Comparison of ENCODE assay signal across 8 cellular contexts in the genomic region with DNA sequence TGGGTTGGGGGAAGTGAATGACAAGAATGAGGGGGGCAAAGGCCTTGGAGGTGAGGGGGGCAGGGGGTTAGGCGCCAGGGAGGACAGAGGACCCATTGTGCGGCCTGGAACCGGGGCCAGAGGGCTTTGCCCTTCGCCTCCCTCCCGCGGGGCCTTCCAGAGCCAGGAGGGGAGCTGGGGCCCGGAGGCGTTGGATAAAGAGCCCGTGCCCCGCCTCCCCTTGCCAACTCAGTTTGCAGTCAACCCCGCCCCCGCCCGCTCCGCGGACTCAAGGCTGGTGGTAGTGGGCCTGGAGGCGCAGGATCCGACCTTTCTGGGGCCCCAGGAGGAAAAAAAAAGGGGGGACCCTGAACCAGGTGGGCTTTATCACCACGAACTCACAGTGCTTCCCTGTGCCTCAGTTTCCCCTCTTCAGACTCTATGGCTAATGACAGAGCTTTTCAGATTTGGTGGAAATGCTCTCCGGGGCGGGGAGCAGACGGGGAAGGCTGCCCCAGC. TPM values are rescaled to one million over a fixed set of nuclear protein-coding genes. Genes with fewer than 3 reads are reported as not detected.
DNase-seq lines count a peak whose midpoint lies in the region; ATAC-seq and TF ChIP-seq lines count a peak whose summit lies in the region.

No MANE protein-coding gene starts in this region.

- intact Hi-C loops in activated B cell treated with CpG ODN at 0.5 μM for 24 hours (cut with micrococcal nuclease) = loop anchor here (5.0 to 10.0 kb wide), 3 partner anchors 278 to 368 kb away; partner anchors contain the start of genes EXOC7, GALR2 and SRP68

- H3K4me1 ChIP-seq in osteoblast (ENCODE audit: insufficient read depth, low read length) = peaks cover 28% of the 10 kb centered on the region

- DNase-seq in EL (peak; percentile 81), activated B cell treated with CpG ODN at 0.5 μM for 24 hours (no peak), fibroblast of mammary gland (ENCODE audit: low read depth) (no peak), osteoblast (ENCODE audit: insufficient read length, low spot score, missing footprints) (peak; percentile 94), HK-2 (ENCODE audit: unreplicated experiment) (no peak), inferior parietal cortex (ENCODE audit: extremely low spot score) (no peak), ureter (ENCODE audit: low spot score) (no peak)
- DNase-seq in activated effector memory CD4-positive, alpha-beta T cell treated with Interleukin-2 at 50 U/mL for 16 hours = no peak

- peaks cover 16% of the 10 kb centered on the region for H4K20me1 ChIP-seq in osteoblast (ENCODE audit: insufficient read depth, low read length)

- H3K27ac Mint-ChIP-seq in activated B cell treated with CpG ODN at 0.5 μM for 24 hours = no peak overlapping the region

- peak overlapping the region; percentile 65 for H2AFZ ChIP-seq in osteoblast (ENCODE audit: low read length)

- CTCF ChIA-PET in activated B cell treated with CpG ODN at 0.5 μM for 24 hours (lab: Charles Lee) = interaction anchor here (1.6 kb wide), 1 partner anchor 16 kb away, joined by 4 read pairs; no protein-coding TSS in a partner anchor

- peak overlapping the region; percentile 97 for H3K27ac ChIP-seq in osteoblast (ENCODE audit: low read depth, low read length)

- peaks cover 28% of the 10 kb centered on the region for H3K79me2 ChIP-seq in osteoblast (ENCODE audit: insufficient read depth, low read length)

- no peaks in the 10 kb centered on the region for H3K36me3 Mint-ChIP-seq in activated B cell treated with CpG ODN at 0.5 μM for 24 hours (ENCODE audit: low read depth)

- H3K4me3 ChIP-seq in fibroblast of mammary gland (ENCODE audit: control insufficient read depth, low read depth, low read length) (peak overlapping the region; percentile 55), osteoblast (ENCODE audit: insufficient read depth, low read length) (peak overlapping the region; percentile 90)

- no peaks in the 10 kb centered on the region for H3K27me3 ChIP-seq in osteoblast (ENCODE audit: insufficient read depth, low read length)

- no peak for TF ChIP-seq CTCF in activated B cell treated with CpG ODN at 0.5 μM for 24 hours (IDR thresholded peaks at IDR 0.05)
- no peak for TF ChIP-seq CTCF in fibroblast of mammary gland (conservative IDR thresholded peaks at IDR 0.05; ENCODE audit: control insufficient read depth, insufficient read depth, low read depth, low read length)
- no peak for TF ChIP-seq CTCF in osteoblast (IDR thresholded peaks at IDR 0.05; ENCODE audit: extremely low read depth, low read depth, low read length)

- peak overlapping the region; percentile 79 for H3K4me3 Mint-ChIP-seq in activated B cell treated with CpG ODN at 0.5 μM for 24 hours

- no peaks in the 10 kb centered on the region for H3K9me3 Mint-ChIP-seq in activated B cell treated with CpG ODN at 0.5 μM for 24 hours

- ATAC-seq in activated B cell treated with CpG ODN at 0.5 μM for 24 hours (ENCODE audit: low read depth) = no peak

- H3K4me2 ChIP-seq in osteoblast (ENCODE audit: insufficient read depth, low read length) = peak overlapping the region; percentile 88

- POLR2A ChIA-PET in activated B cell treated with CpG ODN at 0.5 μM for 24 hours (lab: Charles Lee) = interaction anchor here (0.7 to 3.9 kb wide), 4 partner anchors 28 to 77 kb away, joined by 3 to 29 read pairs (median 6); partner anchors contain the start of gene PRPSAP1

- peaks cover 15% of the 10 kb centered on the region for H3K4me1 Mint-ChIP-seq in activated B cell treated with CpG ODN at 0.5 μM for 24 hours

- H3K9me3 ChIP-seq in osteoblast (ENCODE audit: low read depth, low read length) = no peaks in the 10 kb centered on the region

- peaks cover 13% of the 10 kb centered on the region for H3K36me3 ChIP-seq in osteoblast (ENCODE audit: insufficient read depth, low read length)

- peaks cover 5% of the 10 kb centered on the region for H3K27me3 Mint-ChIP-seq in activated B cell treated with CpG ODN at 0.5 μM for 24 hours

RNA-seq across cellular contexts. Expression of gene SPHK1, which starts 2.1 kb away (rescaled TPM):
- total RNA-seq in activated B cell treated with CpG ODN at 0.5 μM for 24 hours = 1.1 and 1.3 TPM in 2 replicates
- total RNA-seq in osteoblast = 112 and 142 TPM in 2 replicates
- total RNA-seq in ureter = 3.1 TPM

RNA-seq across cellular contexts. Expression of gene PRPSAP1, which starts 28.6 kb away (rescaled TPM):
- 26.7 and 27.1 TPM in 2 replicates for total RNA-seq in activated B cell treated with CpG ODN at 0.5 μM for 24 hours
- 79.6 and 82.2 TPM in 2 replicates for total RNA-seq in osteoblast
- total RNA-seq in ureter = 40.1 TPM

Comparison
In these comparisons a context has a peak if more than half of its experiments do, and no peak if none do; other contexts are left out.
1. DNase-seq: peak in EL (single experiment) and osteoblast (single experiment); none in activated B cell treated with CpG ODN at 0.5 μM for 24 hours (single experiment), fibroblast of mammary gland (single experiment), HK-2 (single experiment), activated effector memory CD4-positive, alpha-beta T cell treated with Interleukin-2 at 50 U/mL for 16 hours (single experiment), inferior parietal cortex (single experiment) and ureter (single experiment).
2. RNA of gene SPHK1, which starts 2.1 kb away (total RNA-seq): 112 to 142 TPM in osteoblast; 3.1 TPM in ureter (single experiment) and 1.1 to 1.3 TPM in activated B cell treated with CpG ODN at 0.5 μM for 24 hours; every median in the first group is over 10 times any median in the second.